In genomic region chr17:67187927-67188326, GRCh38 we compare ENCODE assay signal across 5 cellular contexts.
"Had no signal": no experiment of that assay in that cellular context is flagged by ENCODE, and none has a peak within 500 bp of the region (broad histone marks: within the 10 kb centered on the region; RNA-seq: fewer than 3 reads in every experiment).

No MANE protein-coding gene starts in this region.

- H3K4me3 Mint-ChIP-seq: GM23338, H9 had no signal

- ATAC-seq: GM23338 had no signal

- H3K4me3 ChIP-seq: GM23338 had no signal

- H3K27ac Mint-ChIP-seq: GM23338, H9 had no signal

- FAIRE-seq: H1 had no signal

- DNase-seq: H9, HCEC 1CT, IMR-90 had no signal

- H3K9me3 Mint-ChIP-seq: GM23338, H9 had no signal

- H3K4me1 Mint-ChIP-seq: GM23338, H9 had no signal
